ENCODE assay signal across 10 cellular contexts in genomic region chr11:73521621-73522020, GRCh38.
DNase-seq lines count a peak whose midpoint lies in the region; ATAC-seq and TF ChIP-seq lines count a peak whose summit lies in the region.
"Had no signal": no experiment of that assay in that cellular context is flagged by ENCODE, and none has a peak within 500 bp of the region (broad histone marks: within the 10 kb centered on the region; RNA-seq: fewer than 3 reads in every experiment).

No MANE protein-coding gene starts in this region.

- peaks cover 7% of the 10 kb centered on the region for H3K79me2 ChIP-seq in mammary epithelial cell (ENCODE audit: insufficient read depth, low read length)

- in situ Hi-C loops in mammary epithelial cell (cut with MboI; ENCODE audit: low sequenced_read_pairs in 2 of 2), result no loop called here

- H3K27me3 Mint-ChIP-seq in activated naive CD4-positive, alpha-beta T cell treated with anti-CD3 and anti-CD28 coated beads, Interleukin-2, amount 50 U/mL, for 24 hours, result no peaks in the 10 kb centered on the region
- H3K27me3 Mint-ChIP-seq in activated CD8-positive, alpha-beta memory T cell treated with anti-CD3 and anti-CD28 coated beads, Interleukin-2, amount 10 ng/mL, durations not matched to agents 7 days and 5 days, result no peaks in the 10 kb centered on the region

- H3K4me1 Mint-ChIP-seq in activated naive CD4-positive, alpha-beta T cell treated with anti-CD3 and anti-CD28 coated beads, Interleukin-2, amount 50 U/mL, for 24 hours, result peaks cover 36% of the 10 kb centered on the region
- peaks cover 21% of the 10 kb centered on the region for H3K4me1 Mint-ChIP-seq in activated CD8-positive, alpha-beta memory T cell treated with anti-CD3 and anti-CD28 coated beads, Interleukin-2, amount 10 ng/mL, durations not matched to agents 7 days and 5 days

- BruUV-seq in mammary epithelial cell (replicated peaks; lab: Mats Ljungman, UMichigan), result no TSS peak

- H3K4me1 ChIP-seq in mammary epithelial cell (ENCODE audit: insufficient read depth, low read length), result no peaks in the 10 kb centered on the region
- H3K4me1 ChIP-seq in left lung, result peaks cover 6 to 11% of the 10 kb centered on the region in 2 donors

- no peaks in the 10 kb centered on the region for H3K9me3 Mint-ChIP-seq in activated naive CD4-positive, alpha-beta T cell treated with anti-CD3 and anti-CD28 coated beads, Interleukin-2, amount 50 U/mL, for 24 hours
- H3K9me3 Mint-ChIP-seq in activated CD8-positive, alpha-beta memory T cell treated with anti-CD3 and anti-CD28 coated beads, Interleukin-2, amount 10 ng/mL, durations not matched to agents 7 days and 5 days (ENCODE audit: low read depth), result peaks cover 2% of the 10 kb centered on the region

- CTCF ChIA-PET in mammary epithelial cell (lab: Charles Lee; ENCODE audit: low non-redundant PET), result no interaction called here
- CTCF ChIA-PET in activated CD8-positive, alpha-beta memory T cell treated with anti-CD3 and anti-CD28 coated beads, Interleukin-2, amount 10 ng/mL, durations not matched to agents 7 days and 5 days (lab: Charles Lee), result interaction anchor here (0.9 to 1.2 kb wide), 2 partner anchors 17 to 139 kb away, joined by 3 to 4 read pairs; no protein-coding TSS in a partner anchor

- H3K27me3 ChIP-seq in mammary epithelial cell (ENCODE audit: insufficient read depth, low read length) (no peaks in the 10 kb centered on the region), left lung (no peaks in the 10 kb centered on the region)
- H3K27me3 ChIP-seq: ovary had no signal

- intact Hi-C loops in mammary epithelial cell (cut with micrococcal nuclease) (no loop called here), left lung (cut with DNase I) (no loop called here)

- H3K36me3 ChIP-seq in mammary epithelial cell (ENCODE audit: insufficient read depth, low read length) (no peaks in the 10 kb centered on the region), left lung (no peaks in the 10 kb centered on the region)
- H3K36me3 ChIP-seq: ovary had no signal

- no peak overlapping the region for H2AFZ ChIP-seq in mammary epithelial cell (ENCODE audit: low read depth, low read length)

- no peak overlapping the region for H3K4me3 Mint-ChIP-seq in activated naive CD4-positive, alpha-beta T cell treated with anti-CD3 and anti-CD28 coated beads, Interleukin-2, amount 50 U/mL, for 24 hours
- H3K4me3 Mint-ChIP-seq in activated CD8-positive, alpha-beta memory T cell treated with anti-CD3 and anti-CD28 coated beads, Interleukin-2, amount 10 ng/mL, durations not matched to agents 7 days and 5 days, result no peak overlapping the region

- no peaks in the 10 kb centered on the region for H3K9me3 ChIP-seq in mammary epithelial cell (replicated peaks; ENCODE audit: insufficient read depth, low read length)
- no peaks in the 10 kb centered on the region for H3K9me3 ChIP-seq in left lung
- H3K9me3 ChIP-seq: ovary had no signal

- H4K20me1 ChIP-seq in mammary epithelial cell (ENCODE audit: insufficient read depth, low read length), result no peaks in the 10 kb centered on the region

- ATAC-seq in left lung, result no peak
- no peak for ATAC-seq in activated CD8-positive, alpha-beta memory T cell treated with anti-CD3 and anti-CD28 coated beads, Interleukin-2, amount 10 ng/mL, durations not matched to agents 7 days and 5 days

- TF ChIP-seq CTCF in mammary epithelial cell (conservative IDR thresholded peaks at IDR 0.05 in 1 of 2, IDR thresholded peaks at IDR 0.05 in 1 of 2; ENCODE audit: extremely low read depth in 1 of 2, insufficient read depth in 1 of 2, low read depth in 1 of 2, low read length in 2 of 2) (no peak), left lung (IDR thresholded peaks at IDR 0.05) (no peak)

- peaks cover 8% of the 10 kb centered on the region for H3K36me3 Mint-ChIP-seq in activated naive CD4-positive, alpha-beta T cell treated with anti-CD3 and anti-CD28 coated beads, Interleukin-2, amount 50 U/mL, for 24 hours
- H3K36me3 Mint-ChIP-seq in activated CD8-positive, alpha-beta memory T cell treated with anti-CD3 and anti-CD28 coated beads, Interleukin-2, amount 10 ng/mL, durations not matched to agents 7 days and 5 days, result peaks cover 6% of the 10 kb centered on the region

- dilution Hi-C loops in mammary epithelial cell (cut with HindIII; ENCODE audit: low sequenced_read_pairs), result no loop called here

- DNase-seq in activated naive CD4-positive, alpha-beta T cell treated with anti-CD3 and anti-CD28 coated beads, Interleukin-2, amount 50 U/mL, for 16 hours, result no peak
- peak; percentile 19 to 52 for DNase-seq in NCI-H446 (lab: John Stamatoyannopoulos, UW)
- DNase-seq in mammary epithelial cell, result peak; percentile 29
- DNase-seq in substantia nigra (lab: John Stamatoyannopoulos, UW), result peak in 1 of 49 donors; percentile 16
- no peak for DNase-seq in left lung
- DNase-seq in activated CD8-positive, alpha-beta memory T cell treated with anti-CD3 and anti-CD28 coated beads, Interleukin-2, amount 10 ng/mL, durations not matched to agents 7 days and 5 days, result no peak
- DNase-seq in Ammon's horn (ENCODE audit: low spot score), result no peak
- DNase-seq: ovary had no signal

- no peak overlapping the region for H3K4me2 ChIP-seq in mammary epithelial cell (ENCODE audit: insufficient read depth, low read depth, low read length)

- peak overlapping the region; percentile 43 for H3K27ac Mint-ChIP-seq in activated naive CD4-positive, alpha-beta T cell treated with anti-CD3 and anti-CD28 coated beads, Interleukin-2, amount 50 U/mL, for 24 hours
- H3K27ac Mint-ChIP-seq in activated CD8-positive, alpha-beta memory T cell treated with anti-CD3 and anti-CD28 coated beads, Interleukin-2, amount 10 ng/mL, durations not matched to agents 7 days and 5 days, result no peak overlapping the region

- H3K27ac ChIP-seq in mammary epithelial cell (ENCODE audit: insufficient read depth, low read depth, low read length) (no peak overlapping the region), substantia nigra (ENCODE audit: low read depth, low read length, poor library complexity, severe bottlenecking) (peak overlapping the region; percentile 54), left lung (no peak overlapping the region)
- H3K27ac ChIP-seq: HL-60, ovary had no signal

- H3K4me3 ChIP-seq in mammary epithelial cell (replicated peaks in 1 of 3; ENCODE audit: insufficient read depth in 1 of 3, low read depth in 2 of 3, low read length in 3 of 3) (no peak overlapping the region), left lung (no peak overlapping the region)
- H3K4me3 ChIP-seq: ovary had no signal

- no peak overlapping the region for H3K9ac ChIP-seq in mammary epithelial cell (ENCODE audit: insufficient read depth, low read length)

- 80% methylated on average over 1 of the region's 1 CpG for WGBS in mammary epithelial cell (ENCODE audit: low coverage, missing lambda C conversion rate)

Comparison
In these comparisons a context has a peak if more than half of its experiments do, and no peak if none do; other contexts are left out.
1. DNase-seq: peak in NCI-H446 (2 of 2) and mammary epithelial cell (single experiment); none in activated naive CD4-positive, alpha-beta T cell treated with anti-CD3 and anti-CD28 coated beads, Interleukin-2, amount 50 U/mL, for 16 hours (single experiment), left lung (0 of 2), activated CD8-positive, alpha-beta memory T cell treated with anti-CD3 and anti-CD28 coated beads, Interleukin-2, amount 10 ng/mL, durations not matched to agents 7 days and 5 days (single experiment) and Ammon's horn (single experiment).